ENCODE assay signal across 12 cellular contexts in the genomic region with DNA sequence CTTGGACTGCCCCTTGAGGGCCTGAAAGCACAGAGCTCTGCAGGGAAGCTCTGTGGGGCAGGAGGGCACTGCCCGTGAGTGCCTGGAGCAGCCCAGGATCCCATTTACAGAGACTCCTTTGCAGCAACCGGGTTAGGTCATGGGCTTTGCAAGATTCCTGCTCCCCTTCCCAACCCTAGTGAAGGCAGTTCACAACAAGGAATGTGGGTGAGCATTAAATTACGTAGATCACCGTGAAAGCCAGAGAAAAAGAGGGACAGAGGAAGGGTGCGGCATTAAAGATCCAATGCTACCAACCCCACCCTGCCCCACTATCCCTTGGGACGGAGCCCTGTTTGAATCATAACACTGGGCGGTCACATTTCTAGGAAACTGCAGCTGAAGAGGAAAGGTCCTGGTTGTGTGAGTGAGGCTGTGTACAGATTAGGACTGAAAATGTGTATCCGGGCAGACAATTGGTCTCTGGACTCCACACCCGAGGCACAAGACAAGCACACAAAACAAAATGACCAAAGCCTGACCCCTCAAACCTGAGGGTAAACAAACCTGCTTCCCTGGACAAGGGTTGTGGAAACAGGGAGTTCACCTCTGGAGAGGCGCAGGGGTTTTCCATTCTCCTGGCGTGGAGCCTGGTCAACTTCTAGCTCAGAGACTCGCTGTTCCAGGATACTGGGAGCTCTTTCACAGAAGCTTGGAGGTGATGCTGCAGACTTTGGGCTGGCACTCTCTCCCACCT. TPM values are rescaled to one million over a fixed set of nuclear protein-coding genes. Genes with fewer than 3 reads are reported as not detected.
DNase-seq lines count a peak whose midpoint lies in the region; ATAC-seq and TF ChIP-seq lines count a peak whose summit lies in the region.
"Had no signal": no experiment of that assay in that cellular context is flagged by ENCODE, and none has a peak within 500 bp of the region (broad histone marks: within the 10 kb centered on the region; RNA-seq: fewer than 3 reads in every experiment).

No MANE protein-coding gene starts in this region.

- DNase-seq in Daoy (ENCODE audit: low read depth): peak; percentile 41
- DNase-seq in chondrocyte (ENCODE audit: low spot score): no peak
- DNase-seq in gastrocnemius medialis: peak; percentile 54 to 68
- DNase-seq in amniotic stem cell (lab: John Stamatoyannopoulos, UW): no peak
- no peak for DNase-seq in NCI-H524 treated with DMSO at 0.1 percent for 48 hours (lab: John Stamatoyannopoulos, UW)
- DNase-seq in SKM-1 (lab: John Stamatoyannopoulos, UW; ENCODE audit: unreplicated experiment): no peak
- DNase-seq: foreskin keratinocyte; stimulated activated CD4-positive, alpha-beta T cell treated with anti-CD3 and anti-CD28 coated beads, Interleukin-4, amount 100 ng/mL, for 4 hours had no signal

- H3K27ac ChIP-seq in layer of hippocampus (ENCODE audit: low read depth, low read length): peak overlapping the region; percentile 83
- peak overlapping the region; percentile 91 to 99 (median 96) for H3K27ac ChIP-seq in gastrocnemius medialis
- H3K27ac ChIP-seq: C4-2B, foreskin keratinocyte had no signal

- peaks cover 51 to 65% of the 10 kb centered on the region in 2 donors for H3K4me1 ChIP-seq in gastrocnemius medialis
- H3K4me1 ChIP-seq: foreskin keratinocyte had no signal

- no peaks in the 10 kb centered on the region for H3K9me3 ChIP-seq in gastrocnemius medialis

- H3K9me3 Mint-ChIP-seq in chondrocyte (ENCODE audit: low read depth): peaks cover 3% of the 10 kb centered on the region
- H3K9me3 Mint-ChIP-seq: IgD-negative memory B cell had no signal

- H3K27me3 ChIP-seq in layer of hippocampus (ENCODE audit: control insufficient read depth, insufficient read depth, low read length): no peaks in the 10 kb centered on the region
- H3K27me3 ChIP-seq in gastrocnemius medialis: no peaks in the 10 kb centered on the region
- H3K27me3 ChIP-seq: foreskin keratinocyte had no signal

- H3K4me1 Mint-ChIP-seq in chondrocyte (ENCODE audit: low read depth): peaks cover 52% of the 10 kb centered on the region

- no peaks in the 10 kb centered on the region for H3K27me3 Mint-ChIP-seq in chondrocyte (ENCODE audit: low read depth)
- H3K27me3 Mint-ChIP-seq: IgD-negative memory B cell had no signal

- TF ChIP-seq POLR2A in gastrocnemius medialis (IDR thresholded peaks at IDR 0.05): no peak

- H3K4me3 Mint-ChIP-seq in chondrocyte (ENCODE audit: unreplicated experiment): no peak overlapping the region

- peak overlapping the region in 2 of 4 donors; percentile 9 to 15 for H3K4me3 ChIP-seq in gastrocnemius medialis

- H3K36me3 Mint-ChIP-seq in chondrocyte (ENCODE audit: low read depth): peaks cover 3% of the 10 kb centered on the region

- in situ Hi-C loops in gastrocnemius medialis (cut with MboI; ENCODE audit: low sequenced_read_pairs in 4 of 4): loop anchor here in 3 of 4 donors (5.0 to 10.0 kb wide), 4 partner anchors 69 to 106 kb away; a partner anchor contains a TSS

- H3K27ac Mint-ChIP-seq in chondrocyte (ENCODE audit: unreplicated experiment): peak overlapping the region; percentile 23

- no peak for TF ChIP-seq CTCF in chondrocyte (IDR thresholded peaks at IDR 0.05)
- no peak for TF ChIP-seq CTCF in gastrocnemius medialis (IDR thresholded peaks at IDR 0.05 in 4 of 5, conservative IDR thresholded peaks at IDR 0.05 in 1 of 5)

- intact Hi-C loops in gastrocnemius medialis (cut with DNase I; ENCODE audit: low total_unique reads): no loop called here

- peak; percentile 28 to 43 for ATAC-seq in gastrocnemius medialis
- no peak for ATAC-seq in GM21526 (IDR thresholded peaks at IDR 0.05; ENCODE audit: low FRiP score, unreplicated experiment)
- ATAC-seq: foreskin keratinocyte had no signal

- H3K36me3 ChIP-seq in gastrocnemius medialis: no peaks in the 10 kb centered on the region

RNA-seq across cellular contexts. Expression of a gene that starts 16.8 kb away (rescaled TPM):
- not detected in 2 replicates for total RNA-seq in Daoy (2014; rRNA removed; shearing (Covaris generic))
- total RNA-seq in chondrocyte (1.3 to 14.6 TPM (median 2.1 TPM) in 3 replicates), gastrocnemius medialis (100 to 1,000 TPM in 1 of 4 donors, 10 to 100 TPM in 3; 12.0 to 106 (median 78.5) TPM)

Comparison
In these comparisons a context has a peak if more than half of its experiments do, and no peak if none do; other contexts are left out.
1. DNase-seq: peak in Daoy (single experiment) and gastrocnemius medialis (2 of 2); none in chondrocyte (single experiment), amniotic stem cell (single experiment), NCI-H524 treated with DMSO at 0.1 percent for 48 hours (single experiment) and SKM-1 (single experiment).